In the genomic region with DNA sequence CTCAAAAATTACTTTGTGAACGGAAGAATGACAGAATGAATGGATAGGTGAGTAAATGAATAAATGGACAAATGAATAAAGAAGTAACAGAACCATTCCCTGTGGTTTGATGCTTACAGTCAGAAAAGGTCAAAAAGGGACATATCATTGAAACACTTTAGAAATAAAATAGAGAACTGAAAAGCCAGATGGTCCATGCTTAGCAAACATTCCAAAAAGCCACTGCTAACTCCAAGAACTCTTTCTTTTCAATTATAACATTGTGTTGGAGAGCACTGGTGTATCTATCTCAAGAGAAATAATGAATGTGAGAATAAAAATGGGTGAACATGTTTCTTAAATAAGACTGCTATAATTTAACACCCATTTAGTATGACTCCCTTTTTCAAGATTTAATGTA, we compare ENCODE assay signal across 30 cellular contexts.
A peak's percentile ranks its signal among the peaks of the same experiment; 100 is the strongest.
DNase-seq lines count a peak whose midpoint lies in the region; TF ChIP-seq lines count a peak whose summit lies in the region.
"Had no signal": no experiment of that assay in that cellular context is flagged by ENCODE, and none has a peak within 500 bp of the region (broad histone marks: within the 10 kb centered on the region; RNA-seq: fewer than 3 reads in every experiment).

No MANE protein-coding gene starts in this region.

- peak overlapping the region; percentile 45 for H3K9ac ChIP-seq in adipocyte (ENCODE audit: low read length)
- no peak overlapping the region for H3K9ac ChIP-seq in smooth muscle cell (ENCODE audit: low read depth)

- H3K4me3 ChIP-seq in adipocyte (ENCODE audit: low read length): peak overlapping the region; percentile 56
- H3K4me3 ChIP-seq in smooth muscle cell: no peak overlapping the region
- H3K4me3 ChIP-seq in effector memory CD4-positive, alpha-beta T cell (ENCODE audit: insufficient read depth, low read depth, low read length, poor library complexity, severe bottlenecking): no peak overlapping the region
- H3K4me3 ChIP-seq: ascending aorta, esophagus squamous epithelium, left lung, pancreas, SJCRH30, vagina had no signal

- peak overlapping the region; percentile 74 for H3K27ac Mint-ChIP-seq in mesothelial cell of epicardium
- H3K27ac Mint-ChIP-seq: activated naive CD8-positive, alpha-beta T cell treated with anti-CD3 and anti-CD28 coated beads for 36 hours; CD4-positive, alpha-beta T cell; dendritic cell treated with granulocyte-macrophage colony-stimulating factor and Interleukin-4, amounts not matched to agents 40 ng/mL and 50 ng/mL, for 4 days; natural killer cell treated with Interleukin-12 subunit alpha and Interleukin-12 subunit beta and Interleukin-15 and Interleukin-18, amount 100 ng/mL, for 72 hours; stimulated activated memory B cell treated with anti-CD40 and anti-IgM and Interleukin-4, amounts not matched to agents 10 μg/mL and 1 μg/mL and 100 μg/mL, for 72 hours; T-helper 17 cell had no signal

- H3K4me2 ChIP-seq in smooth muscle cell: peak overlapping the region; percentile 69

- peak overlapping the region; percentile 89 for H3K27ac ChIP-seq in smooth muscle cell (ENCODE audit: low read depth)
- H3K27ac ChIP-seq in effector memory CD4-positive, alpha-beta T cell (ENCODE audit: insufficient read depth, low read length, poor library complexity, severe bottlenecking): no peak overlapping the region
- H3K27ac ChIP-seq: 22Rv1, ascending aorta, left lung, pancreas had no signal

- no peaks in the 10 kb centered on the region for H3K9me3 Mint-ChIP-seq in mesothelial cell of epicardium
- H3K9me3 Mint-ChIP-seq: activated naive CD8-positive, alpha-beta T cell treated with anti-CD3 and anti-CD28 coated beads for 36 hours; CD4-positive, alpha-beta T cell; dendritic cell treated with granulocyte-macrophage colony-stimulating factor and Interleukin-4, amounts not matched to agents 40 ng/mL and 50 ng/mL, for 4 days; natural killer cell treated with Interleukin-12 subunit alpha and Interleukin-12 subunit beta and Interleukin-15 and Interleukin-18, amount 100 ng/mL, for 72 hours; stimulated activated memory B cell treated with anti-CD40 and anti-IgM and Interleukin-4, amounts not matched to agents 10 μg/mL and 1 μg/mL and 100 μg/mL, for 72 hours had no signal

- H3K36me3 Mint-ChIP-seq in mesothelial cell of epicardium: no peaks in the 10 kb centered on the region
- H3K36me3 Mint-ChIP-seq: activated naive CD8-positive, alpha-beta T cell treated with anti-CD3 and anti-CD28 coated beads for 36 hours; natural killer cell treated with Interleukin-12 subunit alpha and Interleukin-12 subunit beta and Interleukin-15 and Interleukin-18, amount 100 ng/mL, for 72 hours; stimulated activated memory B cell treated with anti-CD40 and anti-IgM and Interleukin-4, amounts not matched to agents 10 μg/mL and 1 μg/mL and 100 μg/mL, for 72 hours had no signal

- H3F3A ChIP-seq in smooth muscle cell (ENCODE audit: low read depth): peaks cover 18% of the 10 kb centered on the region

- H3K4me1 Mint-ChIP-seq in mesothelial cell of epicardium: peaks cover 79% of the 10 kb centered on the region
- H3K4me1 Mint-ChIP-seq: stimulated activated memory B cell treated with anti-CD40 and anti-IgM and Interleukin-4, amounts not matched to agents 10 μg/mL and 1 μg/mL and 100 μg/mL, for 72 hours had no signal

- peaks cover 70% of the 10 kb centered on the region for H3K4me1 ChIP-seq in adipocyte (ENCODE audit: control insufficient read depth, insufficient read depth, low read length)
- peaks cover 30% of the 10 kb centered on the region for H3K4me1 ChIP-seq in smooth muscle cell (ENCODE audit: low read depth)
- H3K4me1 ChIP-seq in effector memory CD4-positive, alpha-beta T cell (ENCODE audit: control insufficient read depth, insufficient read depth, low read length, poor library complexity, severe bottlenecking): no peaks in the 10 kb centered on the region

- H3K79me2 ChIP-seq in smooth muscle cell (ENCODE audit: low read depth): no peaks in the 10 kb centered on the region

- H2AFZ ChIP-seq in smooth muscle cell (ENCODE audit: low read depth): no peak overlapping the region

- H3K36me3 ChIP-seq in adipocyte (ENCODE audit: control insufficient read depth, insufficient read depth, low read length, severe bottlenecking) (no peaks in the 10 kb centered on the region), smooth muscle cell (ENCODE audit: low read depth) (no peaks in the 10 kb centered on the region)
- no peaks in the 10 kb centered on the region for H3K36me3 ChIP-seq in effector memory CD4-positive, alpha-beta T cell (ENCODE audit: control insufficient read depth, insufficient read depth, low read length)
- H3K36me3 ChIP-seq: ascending aorta, esophagus squamous epithelium, left lung, pancreas, SJCRH30, vagina had no signal

- WGBS in smooth muscle cell (ENCODE audit: low lambda C conversion rate): 84% methylated on average over 1 of the region's 1 CpG

- no peaks in the 10 kb centered on the region for H4K20me1 ChIP-seq in smooth muscle cell (ENCODE audit: low read depth)

- TF ChIP-seq CTCF in mesothelial cell of epicardium (IDR thresholded peaks at IDR 0.05; ENCODE audit: unreplicated experiment): no peak
- no peak for TF ChIP-seq CTCF in smooth muscle cell (IDR thresholded peaks at IDR 0.05; ENCODE audit: borderline replicate concordance, insufficient read depth, poor library complexity, severe bottlenecking)

- H3K9me3 ChIP-seq in adipocyte (ENCODE audit: control insufficient read depth, low read length) (no peaks in the 10 kb centered on the region), smooth muscle cell (replicated peaks; ENCODE audit: low read depth) (no peaks in the 10 kb centered on the region)
- no peaks in the 10 kb centered on the region for H3K9me3 ChIP-seq in effector memory CD4-positive, alpha-beta T cell (ENCODE audit: control insufficient read depth, low read length)
- H3K9me3 ChIP-seq: ascending aorta, esophagus squamous epithelium, left lung, pancreas, SJCRH30, vagina had no signal

- no peak overlapping the region for H3K4me3 Mint-ChIP-seq in mesothelial cell of epicardium
- H3K4me3 Mint-ChIP-seq: activated naive CD8-positive, alpha-beta T cell treated with anti-CD3 and anti-CD28 coated beads for 36 hours; CD4-positive, alpha-beta T cell; dendritic cell treated with granulocyte-macrophage colony-stimulating factor and Interleukin-4, amounts not matched to agents 40 ng/mL and 50 ng/mL, for 4 days; natural killer cell treated with Interleukin-12 subunit alpha and Interleukin-12 subunit beta and Interleukin-15 and Interleukin-18, amount 100 ng/mL, for 72 hours; stimulated activated memory B cell treated with anti-CD40 and anti-IgM and Interleukin-4, amounts not matched to agents 10 μg/mL and 1 μg/mL and 100 μg/mL, for 72 hours; T-helper 17 cell had no signal

- H3K27me3 ChIP-seq in adipocyte (replicated peaks; ENCODE audit: control insufficient read depth, insufficient read depth, low read length): no peaks in the 10 kb centered on the region
- no peaks in the 10 kb centered on the region for H3K27me3 ChIP-seq in smooth muscle cell (ENCODE audit: low read depth)
- H3K27me3 ChIP-seq in effector memory CD4-positive, alpha-beta T cell (replicated peaks; ENCODE audit: control insufficient read depth, insufficient read depth, low read length, poor library complexity, severe bottlenecking): no peaks in the 10 kb centered on the region
- H3K27me3 ChIP-seq: ascending aorta, esophagus squamous epithelium, left lung, pancreas, SJCRH30, vagina had no signal

- H3K27me3 Mint-ChIP-seq in mesothelial cell of epicardium (ENCODE audit: low read depth): no peaks in the 10 kb centered on the region
- H3K27me3 Mint-ChIP-seq: CD4-positive, alpha-beta T cell had no signal

- DNase-seq in NCI-H446 treated with DMSO at 0.1 percent for 48 hours (lab: John Stamatoyannopoulos, UW) (peak; percentile 28), NCI-H446 (lab: John Stamatoyannopoulos, UW) (no peak), adipocyte (ENCODE audit: low read depth) (peak; percentile 30), mesothelial cell of epicardium (ENCODE audit: low spot score in 2 of 2, unreplicated experiment in 2 of 2) (no peak), smooth muscle cell (lab: John Stamatoyannopoulos, UW; ENCODE audit: unreplicated experiment) (no peak), DMS79 (lab: John Stamatoyannopoulos, UW) (no peak)
- DNase-seq in NK-92 treated with Interleukin-12 subunit alpha and Interleukin-12 subunit beta, amount 100 ng/mL, for 24 hours (lab: John Stamatoyannopoulos, UW): no peak
- DNase-seq in effector memory CD4-positive, alpha-beta T cell: no peak
- DNase-seq: activated effector memory CD4-positive, alpha-beta T cell treated with Interleukin-2 at 50 U/mL for 16 hours; activated naive CD8-positive, alpha-beta T cell treated with anti-CD3 and anti-CD28 coated beads for 36 hours; activated T-cell treated with anti-CD3 and anti-CD28 coated beads for 4 hours; AML-193; caudate nucleus; CD4-positive, alpha-beta T cell; esophagus squamous epithelium; GOT3; left lung; NCI-H1694; NCI-H2171; NCI-H526 treated with DMSO at 0.1 percent for 48 hours; pancreas; SJCRH30; stimulated activated CD4-positive, alpha-beta T cell treated with anti-CD3 and anti-CD28 coated beads, Interleukin-4, amount 100 ng/mL, for 4 hours; T-helper 17 cell had no signal

Comparison
In these comparisons a context has a peak if more than half of its experiments do, and no peak if none do; other contexts are left out.
1. DNase-seq: peak in NCI-H446 treated with DMSO at 0.1 percent for 48 hours (single experiment) and adipocyte (single experiment); none in NCI-H446 (0 of 2), mesothelial cell of epicardium (0 of 2), smooth muscle cell (single experiment), NK-92 treated with Interleukin-12 subunit alpha and Interleukin-12 subunit beta, amount 100 ng/mL, for 24 hours (single experiment), effector memory CD4-positive, alpha-beta T cell (0 of 3) and DMS79 (single experiment).